25 cellular contexts compared by ENCODE assay signal in genomic region chr12:98733667-98734350, GRCh38.
DNase-seq lines count a peak whose midpoint lies in the region; ATAC-seq, FAIRE-seq and TF ChIP-seq lines count a peak whose summit lies in the region.
"Had no signal": no experiment of that assay in that cellular context is flagged by ENCODE, and none has a peak within 500 bp of the region (broad histone marks: within the 10 kb centered on the region; RNA-seq: fewer than 3 reads in every experiment).

No MANE protein-coding gene starts in this region.

- H3K79me2 ChIP-seq in SK-N-SH (ENCODE audit: insufficient read depth) (no peaks in the 10 kb centered on the region), endothelial cell of umbilical vein (ENCODE audit: control insufficient read depth, insufficient read depth, low read length) (no peaks in the 10 kb centered on the region)

- no peaks in the 10 kb centered on the region for H3K9me3 Mint-ChIP-seq in stimulated activated naive CD8-positive, alpha-beta T cell treated with anti-CD3 and anti-CD28 coated beads, Interleukin-15, Interleukin-2, amounts not matched to agents 100 ng/mL and 50 ng/mL, for 24 hours
- H3K9me3 Mint-ChIP-seq: CD14-positive monocyte had no signal

- no peak for TF ChIP-seq POLR2A in endothelial cell of umbilical vein (IDR thresholded peaks at IDR 0.05; ENCODE audit: low read depth, low read length)

- H3K4me3 ChIP-seq in SK-N-SH (ENCODE audit: low read depth in 2 of 2, low read length in 1 of 2): no peak overlapping the region
- H3K4me3 ChIP-seq in endothelial cell of umbilical vein (replicated peaks in 1 of 3; ENCODE audit: insufficient read depth in 1 of 3, low read depth in 1 of 3, low read length in 3 of 3): no peak overlapping the region
- H3K4me3 ChIP-seq: A549, SJSA1 had no signal

- H3K9ac ChIP-seq in SK-N-SH (no peak overlapping the region), endothelial cell of umbilical vein (replicated peaks; ENCODE audit: extremely low read depth, insufficient read depth, low read length) (no peak overlapping the region)

- peak overlapping the region; percentile 36 for H3K27ac Mint-ChIP-seq in stimulated activated naive CD8-positive, alpha-beta T cell treated with anti-CD3 and anti-CD28 coated beads, Interleukin-15, Interleukin-2, amounts not matched to agents 100 ng/mL and 50 ng/mL, for 24 hours
- H3K27ac Mint-ChIP-seq: B cell had no signal

- CTCF ChIA-PET in SK-N-SH (lab: Yijun Ruan, JAX) (interaction anchor here (1.0 to 1.4 kb wide), 2 partner anchors 34 to 80 kb away, joined by 3 to 5 read pairs; no protein-coding TSS in a partner anchor), endothelial cell of umbilical vein (lab: Charles Lee) (interaction anchor here (1.0 to 1.6 kb wide), 3 partner anchors 8 to 16 kb away, joined by 3 to 9 read pairs (median 6); no protein-coding TSS in a partner anchor)

- DNase-seq in stimulated activated naive CD8-positive, alpha-beta T cell treated with anti-CD3 and anti-CD28 coated beads, Interleukin-15, Interleukin-2, amounts not matched to agents 100 U/mL and 50 U/mL, for 24 hours: no peak
- DNase-seq in SK-N-SH (no peak), endothelial cell of umbilical vein (ENCODE audit: low read depth, low spot score) (peak; percentile 17), A172 (ENCODE audit: low spot score) (no peak), NCI-H2227 (lab: John Stamatoyannopoulos, UW; ENCODE audit: unreplicated experiment) (no peak), NCI-H146 (lab: John Stamatoyannopoulos, UW) (no peak)
- DNase-seq: EL; H7; KBM-7; NCI-H1092 treated with DMSO at 0.1 percent for 48 hours; NCI-H1436 treated with DMSO at 0.1 percent for 48 hours; NCI-H2029; NCI-H226; NCI-H510A treated with DMSO at 0.1 percent for 48 hours; NCI-H748 treated with DMSO at 0.1 percent for 48 hours; NK-92 treated with Interleukin-12 subunit alpha and Interleukin-12 subunit beta, amount 100 ng/mL, for 24 hours had no signal

- POLR2A ChIA-PET in SK-N-SH (lab: Yijun Ruan, JAX): no interaction called here
- POLR2A ChIA-PET in endothelial cell of umbilical vein (lab: Charles Lee): interaction anchor here (0.6 kb wide), 2 partner anchors 24 to 234 kb away, joined by 8 to 17 read pairs; no protein-coding TSS in a partner anchor

- peak overlapping the region in 1 of 2 experiments; percentile 43; a peak in 2 of 4 replicates for H3K27ac ChIP-seq in SK-N-SH (ENCODE audit: low read depth in 2 of 2, low read length in 1 of 2)
- H3K27ac ChIP-seq in endothelial cell of umbilical vein (ENCODE audit: insufficient read depth, low read depth, low read length): no peak overlapping the region
- H3K27ac ChIP-seq: A549, SJSA1 had no signal

- no peak for TF ChIP-seq RAD21 in SK-N-SH (IDR thresholded peaks at IDR 0.05; ENCODE audit: low read length)

- intact Hi-C loops in endothelial cell of umbilical vein (cut with micrococcal nuclease): no loop called here

- no peaks in the 10 kb centered on the region for H3K9me3 ChIP-seq in SK-N-SH
- no peaks in the 10 kb centered on the region for H3K9me3 ChIP-seq in endothelial cell of umbilical vein (replicated peaks; ENCODE audit: control insufficient read depth, insufficient read depth, low read length)
- H3K9me3 ChIP-seq: A549, SJSA1 had no signal

- peaks cover 30% of the 10 kb centered on the region for H3K36me3 Mint-ChIP-seq in stimulated activated naive CD8-positive, alpha-beta T cell treated with anti-CD3 and anti-CD28 coated beads, Interleukin-15, Interleukin-2, amounts not matched to agents 100 ng/mL and 50 ng/mL, for 24 hours (ENCODE audit: low read depth)

- H3K36me3 ChIP-seq in SK-N-SH (replicated peaks in 1 of 2; ENCODE audit: control insufficient read depth in 1 of 2, insufficient read depth in 2 of 2, low read length in 1 of 2) (peaks cover 22 to 29% of the 10 kb centered on the region in 2 experiments), endothelial cell of umbilical vein (ENCODE audit: control insufficient read depth in 2 of 2, extremely low read depth in 1 of 2, insufficient read depth in 2 of 2, low read length in 2 of 2) (peaks cover 0 to 5% of the 10 kb centered on the region in 2 experiments)

- no peaks in the 10 kb centered on the region for H3K27me3 Mint-ChIP-seq in stimulated activated naive CD8-positive, alpha-beta T cell treated with anti-CD3 and anti-CD28 coated beads, Interleukin-15, Interleukin-2, amounts not matched to agents 100 ng/mL and 50 ng/mL, for 24 hours
- H3K27me3 Mint-ChIP-seq: B cell had no signal

- ATAC-seq in stimulated activated naive CD8-positive, alpha-beta T cell treated with anti-CD3 and anti-CD28 coated beads, Interleukin-15, Interleukin-2, amounts not matched to agents 100 U/mL and 50 U/mL, for 24 hours: no peak
- ATAC-seq in GM21619 (IDR thresholded peaks at IDR 0.05; ENCODE audit: unreplicated experiment): no peak
- ATAC-seq: A549, HepG2 had no signal

- no peak overlapping the region for H3K4me2 ChIP-seq in SK-N-SH
- H3K4me2 ChIP-seq in endothelial cell of umbilical vein (ENCODE audit: insufficient read depth, low read length): no peak overlapping the region
- H3K4me2 ChIP-seq: A549 had no signal

- no peaks in the 10 kb centered on the region for H3K9me1 ChIP-seq in endothelial cell of umbilical vein (replicated peaks; ENCODE audit: control insufficient read depth, extremely low read depth, insufficient read depth, low read length)

- no peaks in the 10 kb centered on the region for H4K20me1 ChIP-seq in SK-N-SH (ENCODE audit: insufficient read depth)
- no peaks in the 10 kb centered on the region for H4K20me1 ChIP-seq in endothelial cell of umbilical vein (replicated peaks; ENCODE audit: control insufficient read depth, extremely low read depth, insufficient read depth, low read length)

- TF ChIP-seq CTCF in SK-N-SH (IDR thresholded peaks at IDR 0.05) (no peak), endothelial cell of umbilical vein (IDR thresholded peaks at IDR 0.05; ENCODE audit: extremely low read depth in 1 of 2, insufficient read depth in 1 of 2, low read depth in 1 of 2, low read length in 2 of 2) (no peak)

- FAIRE-seq in endothelial cell of umbilical vein (lab: Jason Lieb, UNC): peak; percentile 72
- FAIRE-seq: A549, D721Med, HepG2, RCC 7860 had no signal

- no peaks in the 10 kb centered on the region for H3F3A ChIP-seq in SK-N-SH (replicated peaks; ENCODE audit: insufficient read depth)

- H3K27me3 ChIP-seq in SK-N-SH (ENCODE audit: insufficient read depth) (no peaks in the 10 kb centered on the region), endothelial cell of umbilical vein (ENCODE audit: control insufficient read depth in 2 of 2, insufficient read depth in 2 of 2, low read length in 2 of 2) (no peaks in the 10 kb centered on the region)
- H3K27me3 ChIP-seq: SJSA1 had no signal

- TF ChIP-seq EP300 in SK-N-SH (IDR thresholded peaks at IDR 0.05; ENCODE audit: borderline replicate concordance in 1 of 2, low read depth in 1 of 2, low read length in 1 of 2): no peak

- peaks cover 6% of the 10 kb centered on the region for H3K4me1 Mint-ChIP-seq in stimulated activated naive CD8-positive, alpha-beta T cell treated with anti-CD3 and anti-CD28 coated beads, Interleukin-15, Interleukin-2, amounts not matched to agents 100 ng/mL and 50 ng/mL, for 24 hours (ENCODE audit: low read depth)
- H3K4me1 Mint-ChIP-seq: B cell, CD14-positive monocyte had no signal

- H3K4me1 ChIP-seq in SK-N-SH (ENCODE audit: control insufficient read depth in 1 of 2, insufficient read depth in 2 of 2, low read depth in 1 of 2, low read length in 1 of 2) (peaks cover 10 to 18% of the 10 kb centered on the region in 2 experiments; a peak in 3 of 4 replicates), endothelial cell of umbilical vein (ENCODE audit: control insufficient read depth, extremely low read depth, insufficient read depth, low read length) (peaks cover 12% of the 10 kb centered on the region)

- no peaks in the 10 kb centered on the region for H3K9me2 ChIP-seq in SK-N-SH

- H2AFZ ChIP-seq in SK-N-SH (ENCODE audit: low read depth): no peak overlapping the region
- no peak overlapping the region for H2AFZ ChIP-seq in endothelial cell of umbilical vein (ENCODE audit: low read depth, low read length)

- no peak overlapping the region for H3K4me3 Mint-ChIP-seq in stimulated activated naive CD8-positive, alpha-beta T cell treated with anti-CD3 and anti-CD28 coated beads, Interleukin-15, Interleukin-2, amounts not matched to agents 100 ng/mL and 50 ng/mL, for 24 hours
- H3K4me3 Mint-ChIP-seq: B cell, CD14-positive monocyte had no signal

- no TSS peak for BruUV-seq in endothelial cell of umbilical vein (replicated peaks; lab: Mats Ljungman, UMichigan)

- dilution Hi-C loops in endothelial cell of umbilical vein (cut with MboI; ENCODE audit: extremely low pct_ligation_motif_present, low sequenced_read_pairs): no loop called here

TF ChIP-seq in SK-N-SH, 30 proteins besides CTCF, POLR2A, EP300 and RAD21:
- peak; percentile 42; the same call in 1 of the 2 replicates for TF ChIP-seq FOSL2 (IDR thresholded peaks at IDR 0.05; ENCODE audit: borderline replicate concordance, low read depth)
- TF ChIP-seq TEAD4 (IDR thresholded peaks at IDR 0.05; ENCODE audit: borderline replicate concordance, insufficient read depth): no peak
- TF ChIP-seq JUND (IDR thresholded peaks at IDR 0.05): 0 out of 2 replicates have a peak, but pooled peaks have one; percentile 29
TF ChIP-seq in SK-N-SH: peak in this region for 2.

TF ChIP-seq in endothelial cell of umbilical vein, 7 proteins besides CTCF, POLR2A, EP300 and RAD21:
- TF ChIP-seq GATA2 (IDR thresholded peaks at IDR 0.05; ENCODE audit: insufficient read depth, insufficient read length, low read depth, low read length) (no peak), JUN (IDR thresholded peaks at IDR 0.05; ENCODE audit: borderline replicate concordance, insufficient read depth, insufficient read length, low read depth) (no peak), FOS (IDR thresholded peaks at IDR 0.05; ENCODE audit: borderline replicate concordance, insufficient read depth, low read length) (peak; percentile 28), MYC (IDR thresholded peaks at IDR 0.05; ENCODE audit: low read depth, low read length) (no peak)
- TF ChIP-seq, protein P1, sequence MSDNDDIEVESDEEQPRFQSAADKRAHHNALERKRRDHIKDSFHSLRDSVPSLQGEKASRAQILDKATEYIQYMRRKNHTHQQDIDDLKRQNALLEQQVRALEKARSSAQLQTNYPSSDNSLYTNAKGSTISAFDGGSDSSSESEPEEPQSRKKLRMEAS (IDR thresholded peaks at IDR 0.05; ENCODE audit: insufficient read depth, insufficient read length): no peak
